ENCODE assay signal across 26 cellular contexts in genomic region chr7:98134420-98134819, GRCh38. TPM values are rescaled to one million over a fixed set of nuclear protein-coding genes. Genes with fewer than 3 reads are reported as not detected.
DNase-seq lines count a peak whose midpoint lies in the region; ATAC-seq and TF ChIP-seq lines count a peak whose summit lies in the region.
"Had no signal": no experiment of that assay in that cellular context is flagged by ENCODE, and none has a peak within 500 bp of the region (broad histone marks: within the 10 kb centered on the region; RNA-seq: fewer than 3 reads in every experiment).

No MANE protein-coding gene starts in this region.

- H3K4me1 ChIP-seq in PC-9 (replicated peaks; ENCODE audit: insufficient read depth) = peaks cover 72% of the 10 kb centered on the region
- H3K4me1 ChIP-seq in iPS-20b (ENCODE audit: insufficient read depth, low read length) = peaks cover 48% of the 10 kb centered on the region
- H3K4me1 ChIP-seq in aorta (ENCODE audit: control insufficient read depth in 1 of 2, insufficient read depth in 2 of 2, low read length in 2 of 2) = no peaks in the 10 kb centered on the region

- TF ChIP-seq POLR2A in GM18505 (IDR thresholded peaks at IDR 0.05; ENCODE audit: borderline replicate concordance, extremely low read depth, insufficient read depth, insufficient read length) = no peak

- H3K36me3 ChIP-seq in PC-9 (ENCODE audit: low read depth) = no peaks in the 10 kb centered on the region
- peaks cover 26% of the 10 kb centered on the region for H3K36me3 ChIP-seq in iPS-20b (ENCODE audit: insufficient read depth, low read depth, low read length)
- no peaks in the 10 kb centered on the region for H3K36me3 ChIP-seq in aorta (ENCODE audit: control insufficient read depth in 1 of 2, insufficient read depth in 2 of 2, low read length in 1 of 2)
- H3K36me3 ChIP-seq: breast epithelium had no signal

- H3K9ac ChIP-seq in iPS-20b (ENCODE audit: low read depth, low read length) = peak overlapping the region; percentile 52

- H3K27ac ChIP-seq in PC-9 (peak overlapping the region; percentile 100), iPS-20b (ENCODE audit: low read length) (peak overlapping the region; percentile 62), aorta (ENCODE audit: low read depth in 1 of 2, low read length in 2 of 2) (no peak overlapping the region)
- H3K27ac ChIP-seq: breast epithelium, gastrocnemius medialis, suprapubic skin, upper lobe of right lung had no signal

- H3K79me2 ChIP-seq in PC-9 (ENCODE audit: low read depth) = peaks cover 74% of the 10 kb centered on the region

- H3K4me3 ChIP-seq in PC-9 (peak overlapping the region; percentile 45; the same call in 1 of the 2 replicates), iPS-20b (ENCODE audit: low read length) (peak overlapping the region; percentile 46), aorta (ENCODE audit: low read length in 2 of 2) (no peak overlapping the region)
- H3K4me3 ChIP-seq: breast epithelium, gastrocnemius medialis, lung, pancreas, smooth muscle cell, suprapubic skin, upper lobe of right lung had no signal

- H3K9me2 ChIP-seq in PC-9 (ENCODE audit: insufficient read depth) = no peaks in the 10 kb centered on the region

- H3K27me3 Mint-ChIP-seq in natural killer cell treated with Interleukin-12 subunit alpha and Interleukin-12 subunit beta and Interleukin-15 and Interleukin-18, amount 100 ng/mL, for 72 hours = peaks cover 0 to 11% of the 10 kb centered on the region in 2 donors
- peaks cover 25 to 33% of the 10 kb centered on the region in 2 donors for H3K27me3 Mint-ChIP-seq in natural killer cell (ENCODE audit: low read depth in 2 of 2)
- peaks cover 32% of the 10 kb centered on the region for H3K27me3 Mint-ChIP-seq in activated CD8-positive, alpha-beta T cell treated with anti-CD3 and anti-CD28 coated beads, Interleukin-2, amount 10 ng/mL, durations not matched to agents 7 days and 5 days (ENCODE audit: low read depth)

- CTCF ChIA-PET in PC-9 (lab: Charles Lee) = interaction anchor here (0.6 to 3.4 kb wide), 5 partner anchors 15 to 34 kb away, joined by 3 to 16 read pairs (median 3); partner anchors contain the start of gene LMTK2
- CTCF ChIA-PET in activated CD8-positive, alpha-beta T cell treated with anti-CD3 and anti-CD28 coated beads, Interleukin-2, amount 10 ng/mL, durations not matched to agents 7 days and 5 days (lab: Charles Lee) = interaction anchor here (1.4 to 2.8 kb wide), 3 partner anchors 27 to 34 kb away, joined by 4 to 12 read pairs (median 9); partner anchors contain the start of gene LMTK2

- H3K27me3 ChIP-seq in PC-9 (ENCODE audit: insufficient read depth, low read depth) (no peaks in the 10 kb centered on the region), iPS-20b (ENCODE audit: insufficient read depth, low read length) (no peaks in the 10 kb centered on the region), aorta (ENCODE audit: control insufficient read depth in 1 of 2, insufficient read depth in 2 of 2, low read length in 1 of 2) (no peaks in the 10 kb centered on the region)
- H3K27me3 ChIP-seq: breast epithelium, gastrocnemius medialis, pancreas, suprapubic skin, upper lobe of right lung had no signal

- no peaks in the 10 kb centered on the region for H3K9me3 ChIP-seq in PC-9 (ENCODE audit: insufficient read depth, low read depth)
- H3K9me3 ChIP-seq in iPS-20b (ENCODE audit: insufficient read depth, low read depth, low read length) = no peaks in the 10 kb centered on the region
- no peaks in the 10 kb centered on the region for H3K9me3 ChIP-seq in aorta (ENCODE audit: control insufficient read depth, low read length)
- H3K9me3 ChIP-seq: breast epithelium, gastrocnemius medialis, pancreas, suprapubic skin, upper lobe of right lung had no signal

- intact Hi-C loops in natural killer cell (cut with micrococcal nuclease) = loop anchor here (10.0 kb wide), 1 partner anchor 120 kb away; the partner anchor contains the start of gene TECPR1
- intact Hi-C loops in PC-9 (cut with micrococcal nuclease; ENCODE audit: unreplicated experiment) = loop anchor here (5.0 kb wide), 1 partner anchor 47 kb away; no protein-coding TSS in a partner anchor
- intact Hi-C loops in aorta (cut with DNase I) = no loop called here

- WGBS in aorta, 2 donors = 96% methylated on average over 6 of the region's 6 CpGs

- ATAC-seq in natural killer cell treated with Interleukin-12 subunit alpha and Interleukin-12 subunit beta and Interleukin-15 and Interleukin-18, amount 100 ng/mL, for 72 hours = no peak
- ATAC-seq in natural killer cell (no peak), GM18505 (IDR thresholded peaks at IDR 0.05; ENCODE audit: unreplicated experiment) (no peak), aorta (ENCODE audit: low FRiP score) (no peak)
- ATAC-seq in activated CD8-positive, alpha-beta T cell treated with anti-CD3 and anti-CD28 coated beads, Interleukin-2, amount 10 ng/mL, durations not matched to agents 7 days and 5 days = no peak
- ATAC-seq: activated CD8-positive, alpha-beta T cell treated with anti-CD3 and anti-CD28 coated beads for 36 hours; gastrocnemius medialis; upper lobe of right lung had no signal

- H3K4me3 Mint-ChIP-seq in natural killer cell treated with Interleukin-12 subunit alpha and Interleukin-12 subunit beta and Interleukin-15 and Interleukin-18, amount 100 ng/mL, for 72 hours = peak overlapping the region; percentile 96
- H3K4me3 Mint-ChIP-seq in natural killer cell = no peak overlapping the region
- no peak overlapping the region for H3K4me3 Mint-ChIP-seq in activated CD8-positive, alpha-beta T cell treated with anti-CD3 and anti-CD28 coated beads, Interleukin-2, amount 10 ng/mL, durations not matched to agents 7 days and 5 days
- H3K4me3 Mint-ChIP-seq: activated CD8-positive, alpha-beta T cell treated with anti-CD3 and anti-CD28 coated beads for 36 hours; nephron progenitor cell had no signal

- H3K4me2 ChIP-seq in PC-9 = peak overlapping the region; percentile 86

- no peak overlapping the region for H2AFZ ChIP-seq in PC-9

- H3K9me3 Mint-ChIP-seq in natural killer cell treated with Interleukin-12 subunit alpha and Interleukin-12 subunit beta and Interleukin-15 and Interleukin-18, amount 100 ng/mL, for 72 hours = no peaks in the 10 kb centered on the region
- no peaks in the 10 kb centered on the region for H3K9me3 Mint-ChIP-seq in natural killer cell
- H3K9me3 Mint-ChIP-seq in activated CD8-positive, alpha-beta T cell treated with anti-CD3 and anti-CD28 coated beads, Interleukin-2, amount 10 ng/mL, durations not matched to agents 7 days and 5 days (ENCODE audit: insufficient read depth) = no peaks in the 10 kb centered on the region
- H3K9me3 Mint-ChIP-seq: activated CD8-positive, alpha-beta T cell treated with anti-CD3 and anti-CD28 coated beads for 36 hours; nephron progenitor cell had no signal

- H4K20me1 ChIP-seq in PC-9 (ENCODE audit: insufficient read depth) = no peaks in the 10 kb centered on the region

- POLR2A ChIA-PET in PC-9 (lab: Charles Lee; ENCODE audit: unreplicated experiment) = interaction anchor here (0.6 to 1.3 kb wide), 3 partner anchors 15 to 163 kb away, joined by 3 to 15 read pairs (median 9); no protein-coding TSS in a partner anchor
- POLR2A ChIA-PET in activated CD8-positive, alpha-beta T cell treated with anti-CD3 and anti-CD28 coated beads, Interleukin-2, amount 10 ng/mL, durations not matched to agents 7 days and 5 days (lab: Charles Lee) = interaction anchor here (0.5 kb wide), 1 partner anchor 13 kb away, joined by 3 read pairs; no protein-coding TSS in a partner anchor

- H3F3A ChIP-seq in PC-9 (ENCODE audit: insufficient read depth, low read depth) = peaks cover 49% of the 10 kb centered on the region

- peaks cover 7% of the 10 kb centered on the region for H3K36me3 Mint-ChIP-seq in natural killer cell treated with Interleukin-12 subunit alpha and Interleukin-12 subunit beta and Interleukin-15 and Interleukin-18, amount 100 ng/mL, for 72 hours
- no peaks in the 10 kb centered on the region for H3K36me3 Mint-ChIP-seq in natural killer cell
- peaks cover 13% of the 10 kb centered on the region for H3K36me3 Mint-ChIP-seq in activated CD8-positive, alpha-beta T cell treated with anti-CD3 and anti-CD28 coated beads, Interleukin-2, amount 10 ng/mL, durations not matched to agents 7 days and 5 days (ENCODE audit: low read depth)

- no peak for DNase-seq in natural killer cell treated with Interleukin-12 subunit alpha and Interleukin-12 subunit beta and Interleukin-15 and Interleukin-18, amount 100 ng/mL, for 72 hours (ENCODE audit: low spot score)
- DNase-seq in natural killer cell (no peak), PC-9 (no peak), aorta (no peak), NCI-H748 treated with DMSO at 0.1 percent for 48 hours (lab: John Stamatoyannopoulos, UW) (no peak)
- DNase-seq in activated CD8-positive, alpha-beta T cell treated with anti-CD3 and anti-CD28 coated beads, Interleukin-2, amount 10 ng/mL, durations not matched to agents 7 days and 5 days = no peak
- DNase-seq: activated CD8-positive, alpha-beta T cell treated with anti-CD3 and anti-CD28 coated beads for 36 hours; activated naive CD4-positive, alpha-beta T cell treated with anti-CD3 and anti-CD28 coated beads, Interleukin-2, amount 50 U/mL, for 16 hours; amygdala; gastrocnemius medialis; HCEC 1CT; IMR-90; NCI-H1092; NCI-H1694 treated with DMSO at 0.1 percent for 48 hours; NCI-H524; nephron progenitor cell; pancreas; SHP77; stimulated activated naive CD4-positive, alpha-beta T cell treated with Interleukin-2 at 50 U/mL for 16 hours; upper lobe of right lung had no signal

- peaks cover 49 to 57% of the 10 kb centered on the region in 2 donors for H3K4me1 Mint-ChIP-seq in natural killer cell treated with Interleukin-12 subunit alpha and Interleukin-12 subunit beta and Interleukin-15 and Interleukin-18, amount 100 ng/mL, for 72 hours (ENCODE audit: low read depth in 2 of 2)
- H3K4me1 Mint-ChIP-seq in natural killer cell = peaks cover 51 to 64% of the 10 kb centered on the region in 2 donors
- peaks cover 39% of the 10 kb centered on the region for H3K4me1 Mint-ChIP-seq in activated CD8-positive, alpha-beta T cell treated with anti-CD3 and anti-CD28 coated beads, Interleukin-2, amount 10 ng/mL, durations not matched to agents 7 days and 5 days (ENCODE audit: low read depth)

- no TSS peak for BruUV-seq in PC-9 (replicated peaks; lab: Mats Ljungman, UMichigan)

- no peak for TF ChIP-seq CTCF in natural killer cell (IDR thresholded peaks at IDR 0.05)
- TF ChIP-seq CTCF in PC-9 (conservative IDR thresholded peaks at IDR 0.05) = no peak

- peak overlapping the region; percentile 88 to 92 for H3K27ac Mint-ChIP-seq in natural killer cell treated with Interleukin-12 subunit alpha and Interleukin-12 subunit beta and Interleukin-15 and Interleukin-18, amount 100 ng/mL, for 72 hours
- no peak overlapping the region for H3K27ac Mint-ChIP-seq in natural killer cell
- H3K27ac Mint-ChIP-seq in activated CD8-positive, alpha-beta T cell treated with anti-CD3 and anti-CD28 coated beads, Interleukin-2, amount 10 ng/mL, durations not matched to agents 7 days and 5 days = no peak overlapping the region
- H3K27ac Mint-ChIP-seq: activated CD8-positive, alpha-beta T cell treated with anti-CD3 and anti-CD28 coated beads for 36 hours had no signal

RNA-seq across cellular contexts. Expression of gene LMTK2, which starts 27.8 kb away (rescaled TPM):
- 10 to 100 TPM; 26.7 to 31.0 TPM for total RNA-seq in natural killer cell treated with Interleukin-12 subunit alpha and Interleukin-12 subunit beta and Interleukin-15 and Interleukin-18, amount 100 ng/mL, for 72 hours
- total RNA-seq in natural killer cell (10 to 100 TPM; 18.7 to 33.9 (median 26.6) TPM), PC-9 (2021) (33.3 and 37.1 TPM in 2 replicates), aorta (10 to 100 TPM; 13.6 to 16.6 TPM)
- polyA plus RNA-seq in aorta = 1 to 10 TPM; 1.5 to 3.6 TPM
- 10 to 100 TPM; 10.2 TPM for total RNA-seq in activated CD8-positive, alpha-beta T cell treated with anti-CD3 and anti-CD28 coated beads, Interleukin-2, amount 10 ng/mL, durations not matched to agents 7 days and 5 days

Comparison
In these comparisons a context has a peak if more than half of its experiments do, and no peak if none do; other contexts are left out.
1. H3K27ac Mint-ChIP-seq: peak in natural killer cell treated with Interleukin-12 subunit alpha and Interleukin-12 subunit beta and Interleukin-15 and Interleukin-18, amount 100 ng/mL, for 72 hours (2 of 2); none in natural killer cell (0 of 2) and activated CD8-positive, alpha-beta T cell treated with anti-CD3 and anti-CD28 coated beads, Interleukin-2, amount 10 ng/mL, durations not matched to agents 7 days and 5 days (single experiment).
2. H3K27ac ChIP-seq: peak in PC-9 (single experiment) and iPS-20b (single experiment); none in aorta (0 of 2).
3. H3K4me3 ChIP-seq: peak in PC-9 (single experiment) and iPS-20b (single experiment); none in aorta (0 of 2).
4. intact Hi-C loops: an anchor here in natural killer cell (10.0 kb wide) and PC-9 (5.0 kb wide); none called in aorta.